ENCODE assay signal across 24 cellular contexts in genomic region chr14:54695196-54695595, GRCh38.
DNase-seq lines count a peak whose midpoint lies in the region; ATAC-seq and TF ChIP-seq lines count a peak whose summit lies in the region.
"Had no signal": no experiment of that assay in that cellular context is flagged by ENCODE, and none has a peak within 500 bp of the region (broad histone marks: within the 10 kb centered on the region; RNA-seq: fewer than 3 reads in every experiment).

No MANE protein-coding gene starts in this region.

- intact Hi-C loops in heart right ventricle (cut with DNase I) = loop anchor here in 1 of 10 donors (10.0 kb wide), 1 partner anchor 80 kb away; no protein-coding TSS in a partner anchor
- intact Hi-C loops in sigmoid colon (cut with DNase I) = no loop called here

- TF ChIP-seq CTCF in right atrium auricular region (IDR thresholded peaks at IDR 0.05) = no peak
- TF ChIP-seq CTCF in heart right ventricle (IDR thresholded peaks at IDR 0.05) = no peak
- TF ChIP-seq CTCF in epithelial cell of esophagus (IDR thresholded peaks at IDR 0.05; ENCODE audit: insufficient read depth, low read depth, low read length, missing control alignments) = no peak
- TF ChIP-seq CTCF in sigmoid colon (IDR thresholded peaks at IDR 0.05) = no peak

- DNase-seq in right atrium auricular region (ENCODE audit: low spot score) = peak; percentile 50
- no peak for DNase-seq in heart right ventricle
- DNase-seq in epithelial cell of esophagus (ENCODE audit: low read depth) = peak; percentile 67
- DNase-seq in sigmoid colon = no peak
- DNase-seq in NCI-H2107 (lab: John Stamatoyannopoulos, UW) = no peak
- no peak for DNase-seq in DMS 273 treated with DMSO at 0.1 percent for 48 hours (lab: John Stamatoyannopoulos, UW)
- DNase-seq: Caco-2; CD8-positive, alpha-beta T cell; DMS79; EL; GF-D8; IMR-90; MM.1S; NCI-H2029 treated with DMSO at 0.1 percent for 48 hours; NCI-H2227 treated with DMSO at 0.1 percent for 48 hours; NCI-H510A; NCI-H69; RPMI8226; SIG-M5 had no signal

- H3K36me3 ChIP-seq in right atrium auricular region (no peaks in the 10 kb centered on the region), heart right ventricle (no peaks in the 10 kb centered on the region), sigmoid colon (no peaks in the 10 kb centered on the region)

- WGBS in heart right ventricle, 2 donors = 93 to 97% methylated on average over 1 of the region's 1 CpG
- 93 to 95% methylated on average over 1 of the region's 1 CpG for WGBS in sigmoid colon, 2 donors

- H3K9me3 ChIP-seq in right atrium auricular region (no peaks in the 10 kb centered on the region), heart right ventricle (no peaks in the 10 kb centered on the region), sigmoid colon (no peaks in the 10 kb centered on the region)
- H3K9me3 ChIP-seq: Caco-2 had no signal

- TF ChIP-seq EP300 in sigmoid colon (IDR thresholded peaks at IDR 0.05) = no peak

- no peak overlapping the region for H3K4me3 ChIP-seq in right atrium auricular region
- no peak overlapping the region for H3K4me3 ChIP-seq in heart right ventricle
- H3K4me3 ChIP-seq in epithelial cell of esophagus (ENCODE audit: low read length) = no peak overlapping the region
- no peak overlapping the region for H3K4me3 ChIP-seq in sigmoid colon
- H3K4me3 ChIP-seq: SK-N-MC had no signal

- peaks cover 0 to 66% of the 10 kb centered on the region in 2 donors for H3K4me1 ChIP-seq in right atrium auricular region
- peaks cover 13 to 91% (median 66%) of the 10 kb centered on the region in 9 donors for H3K4me1 ChIP-seq in heart right ventricle
- peaks cover 0 to 52% (median 40%) of the 10 kb centered on the region in 4 donors for H3K4me1 ChIP-seq in sigmoid colon

- no peak for TF ChIP-seq POLR2A in sigmoid colon (IDR thresholded peaks at IDR 0.05)

- ATAC-seq in heart right ventricle (no peak), HG02852 (IDR thresholded peaks at IDR 0.05; ENCODE audit: unreplicated experiment) (no peak)
- ATAC-seq: CD8-positive, alpha-beta T cell; HCT116 had no signal

- H3K27ac ChIP-seq in right atrium auricular region (peak overlapping the region; percentile 86 to 97), heart right ventricle (peak overlapping the region in 5 of 10 donors; percentile 6 to 96 (median 82)), sigmoid colon (peak overlapping the region in 3 of 4 donors; percentile 12 to 95 (median 74))
- H3K27ac ChIP-seq: C4-2B, KMS-11, SK-N-MC had no signal

- H3K27me3 ChIP-seq in right atrium auricular region = no peaks in the 10 kb centered on the region
- H3K27me3 ChIP-seq in heart right ventricle = no peaks in the 10 kb centered on the region
- no peaks in the 10 kb centered on the region for H3K27me3 ChIP-seq in sigmoid colon

Comparison
In these comparisons a context has a peak if more than half of its experiments do, and no peak if none do; other contexts are left out.
1. DNase-seq: peak in right atrium auricular region (single experiment) and epithelial cell of esophagus (single experiment); none in heart right ventricle (0 of 2), sigmoid colon (single experiment), NCI-H2107 (single experiment) and DMS 273 treated with DMSO at 0.1 percent for 48 hours (single experiment).